8 cellular contexts compared by ENCODE assay signal in genomic region chr9:129177791-129178578, GRCh38. TPM values are rescaled to one million over a fixed set of nuclear protein-coding genes. Genes with fewer than 3 reads are reported as not detected.
DNase-seq lines count a peak whose midpoint lies in the region; ATAC-seq and TF ChIP-seq lines count a peak whose summit lies in the region.

TSS of gene IER5L (minus strand) at chr9:129178261. CDS start at chr9:129178052, 209 bp downstream.

- POLR2A ChIA-PET in OCI-LY7 (lab: Charles Lee): interaction anchor here (0.6 to 1.6 kb wide), 9 partner anchors 10 to 448 kb away, joined by 3 to 6 read pairs (median 4); no protein-coding TSS in a partner anchor

- peak; percentile 97 for DNase-seq in DMS 273 (lab: John Stamatoyannopoulos, UW; ENCODE audit: unreplicated experiment)
- peak; percentile 100 for DNase-seq in HuH-7.5 (ENCODE audit: low spot score)
- peak; percentile 97 for DNase-seq in OCI-LY7 (ENCODE audit: low spot score)
- DNase-seq in activated T-cell treated with anti-CD3 and anti-CD28 coated beads for 48 hours (ENCODE audit: low read depth): peak; percentile 93
- DNase-seq in epithelial cell of proximal tubule (ENCODE audit: low read depth): no peak
- peak; percentile 92 for DNase-seq in stimulated activated CD8-positive, alpha-beta memory T cell treated with anti-CD3 and anti-CD28 coated beads, Interleukin-4, amount 100 ng/mL, for 24 hours (ENCODE audit: low read depth)

- peaks cover 3 to 7% of the 10 kb centered on the region in 2 donors for H3K27me3 ChIP-seq in mucosa of rectum (ENCODE audit: control insufficient read depth in 2 of 2, insufficient read depth in 2 of 2, low read length in 2 of 2)

- ATAC-seq in GM21528 (IDR thresholded peaks at IDR 0.05; ENCODE audit: low FRiP score, unreplicated experiment): peak; percentile 79

- peak within 1 kb of the TSS; percentile 44 for H3K27ac ChIP-seq in OCI-LY7 (ENCODE audit: low read depth, low read length, poor library complexity, severe bottlenecking)
- H3K27ac ChIP-seq in mucosa of rectum (ENCODE audit: low read depth in 2 of 2, low read length in 2 of 2): peak within 1 kb of the TSS; percentile 97

- peak within 1 kb of the TSS; percentile 90 for H3K4me2 ChIP-seq in OCI-LY7 (ENCODE audit: low read length)

- intact Hi-C loops in OCI-LY7 (cut with micrococcal nuclease; ENCODE audit: unreplicated experiment): loop anchor here (5.0 to 10.0 kb wide), 4 partner anchors 59 to 449 kb away; partner anchors contain the start of gene NTMT1

- BruUV-seq in OCI-LY7 (replicated peaks; lab: Mats Ljungman, UMichigan): no TSS peak

- H3K36me3 ChIP-seq in OCI-LY7 (ENCODE audit: insufficient read depth, low read length) (no peaks in the 10 kb centered on the region), mucosa of rectum (ENCODE audit: control insufficient read depth in 2 of 2, insufficient read depth in 2 of 2, low read length in 2 of 2) (no peaks in the 10 kb centered on the region)

- H2AFZ ChIP-seq in OCI-LY7 (ENCODE audit: low read length): peak within 1 kb of the TSS; percentile 56; the same call in 1 of the 2 replicates

- no peaks in the 10 kb centered on the region for H4K20me1 ChIP-seq in OCI-LY7 (ENCODE audit: insufficient read depth, low read length)

- H3K4me1 ChIP-seq in OCI-LY7 (ENCODE audit: insufficient read depth, low read length, poor library complexity, severe bottlenecking) (peaks cover 35% of the 10 kb centered on the region), mucosa of rectum (ENCODE audit: control insufficient read depth in 2 of 2, insufficient read depth in 2 of 2, low read length in 2 of 2) (peaks cover 45 to 48% of the 10 kb centered on the region in 2 donors)

- peak; percentile 26; the same call in 1 of the 2 replicates for TF ChIP-seq CTCF in OCI-LY7 (conservative IDR thresholded peaks at IDR 0.05; ENCODE audit: low read length)
- TF ChIP-seq CTCF in epithelial cell of proximal tubule (conservative IDR thresholded peaks at IDR 0.05; ENCODE audit: low read depth, low read length): no peak

- H3K4me3 ChIP-seq in OCI-LY7 (ENCODE audit: low read depth, low read length, poor library complexity, severe bottlenecking) (peak within 1 kb of the TSS; percentile 72), epithelial cell of proximal tubule (ENCODE audit: low read depth, low read length) (peak within 1 kb of the TSS; percentile 92), mucosa of rectum (ENCODE audit: low read length in 2 of 2) (peak within 1 kb of the TSS; percentile 76 to 85)

- CTCF ChIA-PET in OCI-LY7 (lab: Charles Lee; ENCODE audit: unreplicated experiment): interaction anchor here (0.6 to 1.1 kb wide), 5 partner anchors 36 to 68 kb away, joined by 3 to 4 read pairs (median 3); no protein-coding TSS in a partner anchor

- H3K9me3 ChIP-seq in OCI-LY7 (ENCODE audit: low read length) (no peaks in the 10 kb centered on the region), mucosa of rectum (ENCODE audit: control insufficient read depth in 2 of 2, low read length in 2 of 2) (no peaks in the 10 kb centered on the region)

- no peaks in the 10 kb centered on the region for H3K79me2 ChIP-seq in OCI-LY7 (ENCODE audit: insufficient read depth, low read depth, low read length)

- H3K9me2 ChIP-seq in OCI-LY7 (ENCODE audit: insufficient read depth, low read length): no peaks in the 10 kb centered on the region

- peak within 1 kb of the TSS; percentile 75 to 94 for H3K9ac ChIP-seq in mucosa of rectum (ENCODE audit: low read depth in 1 of 2, low read length in 2 of 2)

RNA-seq across cellular contexts. Expression of gene IER5L, which starts in this region (rescaled TPM):
- 16.9 and 21.2 TPM in 2 replicates for total RNA-seq in OCI-LY7 (2014; rRNA removed; shearing (Covaris generic))
- total RNA-seq in OCI-LY7 (2022) (2.8 and 3.4 TPM in 2 replicates), epithelial cell of proximal tubule (43.2 and 50.8 TPM in 2 replicates)
